16 cellular contexts compared by ENCODE assay signal in the genomic region with DNA sequence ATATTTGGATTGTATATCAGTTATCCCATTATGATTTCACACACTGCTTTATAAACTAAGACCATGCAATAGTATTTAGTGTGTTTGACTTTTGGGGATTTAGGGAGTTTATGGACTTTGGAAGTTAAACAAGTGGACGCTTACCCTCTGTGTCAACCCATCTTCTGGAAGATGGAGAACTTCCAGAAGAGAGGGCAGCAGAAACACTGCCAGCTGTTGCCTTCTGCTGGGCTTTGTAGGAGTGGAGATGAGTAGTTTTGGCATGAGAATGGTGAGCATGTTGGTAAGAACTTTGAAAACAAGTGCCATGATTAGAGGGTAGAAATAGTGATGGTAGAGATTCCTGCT. TPM values are rescaled to one million over a fixed set of nuclear protein-coding genes. Genes with fewer than 3 reads are reported as not detected.
DNase-seq lines count a peak whose midpoint lies in the region; ATAC-seq and TF ChIP-seq lines count a peak whose summit lies in the region.
"Had no signal": no experiment of that assay in that cellular context is flagged by ENCODE, and none has a peak within 500 bp of the region (broad histone marks: within the 10 kb centered on the region; RNA-seq: fewer than 3 reads in every experiment).

No MANE protein-coding gene starts in this region.

- H3K4me1 Mint-ChIP-seq in activated naive CD4-positive, alpha-beta T cell treated with anti-CD3 and anti-CD28 coated beads, Interleukin-2, amount 50 U/mL, for 24 hours: peaks cover 46% of the 10 kb centered on the region
- H3K4me1 Mint-ChIP-seq in stimulated activated memory B cell treated with anti-CD40 and anti-IgM and Interleukin-4, amounts not matched to agents 10 μg/mL and 1 μg/mL and 100 μg/mL, for 72 hours: peaks cover 41% of the 10 kb centered on the region

- intact Hi-C loops in PC-9 (cut with micrococcal nuclease; ENCODE audit: unreplicated experiment): no loop called here

- H3K9me3 ChIP-seq in PC-9 (ENCODE audit: insufficient read depth, low read depth) (peaks cover 2% of the 10 kb centered on the region; the same call in 1 of the 2 replicates), hepatocyte (ENCODE audit: low read depth) (no peaks in the 10 kb centered on the region)
- H3K9me3 ChIP-seq: BE2C had no signal

- H3K36me3 Mint-ChIP-seq in activated naive CD4-positive, alpha-beta T cell treated with anti-CD3 and anti-CD28 coated beads, Interleukin-2, amount 50 U/mL, for 24 hours: peaks cover 3% of the 10 kb centered on the region
- H3K36me3 Mint-ChIP-seq in stimulated activated memory B cell treated with anti-CD40 and anti-IgM and Interleukin-4, amounts not matched to agents 10 μg/mL and 1 μg/mL and 100 μg/mL, for 72 hours: peaks cover 17% of the 10 kb centered on the region

- H2AFZ ChIP-seq in PC-9 (no peak overlapping the region), hepatocyte (no peak overlapping the region)

- no peak overlapping the region for H3K27ac Mint-ChIP-seq in activated naive CD4-positive, alpha-beta T cell treated with anti-CD3 and anti-CD28 coated beads, Interleukin-2, amount 50 U/mL, for 24 hours
- H3K27ac Mint-ChIP-seq in stimulated activated memory B cell treated with anti-CD40 and anti-IgM and Interleukin-4, amounts not matched to agents 10 μg/mL and 1 μg/mL and 100 μg/mL, for 72 hours: no peak overlapping the region

- 0 out of 2 replicates have a peak, but pooled peaks cover 12% of the 10 kb centered on the region for H3K36me3 ChIP-seq in PC-9 (ENCODE audit: low read depth)
- no peaks in the 10 kb centered on the region for H3K36me3 ChIP-seq in hepatocyte (replicated peaks; ENCODE audit: insufficient read depth, low read depth)
- H3K36me3 ChIP-seq: BE2C had no signal

- no peaks in the 10 kb centered on the region for H3K9me2 ChIP-seq in PC-9 (ENCODE audit: insufficient read depth)
- no peaks in the 10 kb centered on the region for H3K9me2 ChIP-seq in hepatocyte (replicated peaks; ENCODE audit: insufficient read depth)

- no TSS peak for BruUV-seq in PC-9 (replicated peaks; lab: Mats Ljungman, UMichigan)

- H3K79me2 ChIP-seq in PC-9 (ENCODE audit: low read depth): peaks cover 71% of the 10 kb centered on the region
- H3K79me2 ChIP-seq in hepatocyte: peaks cover 69% of the 10 kb centered on the region

- ATAC-seq in stimulated activated memory B cell treated with anti-CD40 and anti-IgM and Interleukin-4, amounts not matched to agents 10 μg/mL and 1 μg/mL and 100 μg/mL, for 72 hours: no peak
- ATAC-seq: foreskin keratinocyte had no signal

- no peak for TF ChIP-seq CTCF in PC-9 (conservative IDR thresholded peaks at IDR 0.05)
- TF ChIP-seq CTCF in hepatocyte (IDR thresholded peaks at IDR 0.05; ENCODE audit: poor library complexity): no peak

- H3F3A ChIP-seq in PC-9 (ENCODE audit: insufficient read depth, low read depth): peaks cover 24% of the 10 kb centered on the region

- peak overlapping the region; percentile 99 for H3K4me3 Mint-ChIP-seq in activated naive CD4-positive, alpha-beta T cell treated with anti-CD3 and anti-CD28 coated beads, Interleukin-2, amount 50 U/mL, for 24 hours
- peak overlapping the region; percentile 95 for H3K4me3 Mint-ChIP-seq in stimulated activated memory B cell treated with anti-CD40 and anti-IgM and Interleukin-4, amounts not matched to agents 10 μg/mL and 1 μg/mL and 100 μg/mL, for 72 hours

- peaks cover 42% of the 10 kb centered on the region for H3K4me1 ChIP-seq in PC-9 (replicated peaks; ENCODE audit: insufficient read depth)
- H3K4me1 ChIP-seq in hepatocyte (ENCODE audit: insufficient read depth): peaks cover 50% of the 10 kb centered on the region
- H3K4me1 ChIP-seq: BE2C had no signal

- H3K27me3 Mint-ChIP-seq in activated naive CD4-positive, alpha-beta T cell treated with anti-CD3 and anti-CD28 coated beads, Interleukin-2, amount 50 U/mL, for 24 hours: no peaks in the 10 kb centered on the region
- no peaks in the 10 kb centered on the region for H3K27me3 Mint-ChIP-seq in stimulated activated memory B cell treated with anti-CD40 and anti-IgM and Interleukin-4, amounts not matched to agents 10 μg/mL and 1 μg/mL and 100 μg/mL, for 72 hours

- H3K27ac ChIP-seq in PC-9: no peak overlapping the region
- H3K27ac ChIP-seq in hepatocyte: no peak overlapping the region
- H3K27ac ChIP-seq: foreskin keratinocyte, HL-60 had no signal

- WGBS in hepatocyte (ENCODE audit: low lambda C conversion rate, missing lambda C conversion rate): 57% methylated on average over 1 of the region's 1 CpG

- H3K4me3 ChIP-seq in PC-9 (peak overlapping the region; percentile 73; the same call in 1 of the 2 replicates), hepatocyte (no peak overlapping the region)

- POLR2A ChIA-PET in PC-9 (lab: Charles Lee; ENCODE audit: unreplicated experiment): interaction anchor here (0.5 to 0.6 kb wide), 2 partner anchors 34 to 59 kb away, joined by 3 to 4 read pairs; a partner anchor contains a TSS

- H3K9me3 Mint-ChIP-seq in activated naive CD4-positive, alpha-beta T cell treated with anti-CD3 and anti-CD28 coated beads, Interleukin-2, amount 50 U/mL, for 24 hours: no peaks in the 10 kb centered on the region
- H3K9me3 Mint-ChIP-seq in stimulated activated memory B cell treated with anti-CD40 and anti-IgM and Interleukin-4, amounts not matched to agents 10 μg/mL and 1 μg/mL and 100 μg/mL, for 72 hours: no peaks in the 10 kb centered on the region

- H3K4me2 ChIP-seq in PC-9 (peak overlapping the region; percentile 86), hepatocyte (peak overlapping the region; percentile 96)

- H3K27me3 ChIP-seq in PC-9 (ENCODE audit: insufficient read depth, low read depth) (no peaks in the 10 kb centered on the region), hepatocyte (no peaks in the 10 kb centered on the region)
- H3K27me3 ChIP-seq: BE2C, foreskin keratinocyte had no signal

- H4K20me1 ChIP-seq in PC-9 (ENCODE audit: insufficient read depth) (peaks cover 46% of the 10 kb centered on the region), hepatocyte (ENCODE audit: insufficient read depth, poor library complexity, severe bottlenecking) (peaks cover 27% of the 10 kb centered on the region)

- no peak for DNase-seq in activated naive CD4-positive, alpha-beta T cell treated with anti-CD3 and anti-CD28 coated beads, Interleukin-2, amount 50 U/mL, for 16 hours
- DNase-seq in PC-9: no peak
- no peak for DNase-seq in hepatocyte (ENCODE audit: low spot score)
- no peak for DNase-seq in activated effector memory CD4-positive, alpha-beta T cell treated with anti-CD3 and anti-CD28 coated beads, Interleukin-2, amount 50 U/mL, for 16 hours
- no peak for DNase-seq in NCI-H2107 treated with DMSO at 0.1 percent for 48 hours (lab: John Stamatoyannopoulos, UW; ENCODE audit: unreplicated experiment)
- no peak for DNase-seq in DMS114 treated with DMSO at 0.1 percent for 48 hours (lab: John Stamatoyannopoulos, UW; ENCODE audit: unreplicated experiment)
- DNase-seq: activated gamma-delta T cell; BE2C; foreskin keratinocyte; NCI-H1105; NCI-H524 treated with DMSO at 0.1 percent for 48 hours; SHP77 treated with DMSO at 0.1 percent for 48 hours; stimulated activated CD4-positive, alpha-beta T cell treated with anti-CD3 and anti-CD28 coated beads, Interleukin-15, amount 100 ng/mL, for 24 hours had no signal

- CTCF ChIA-PET in PC-9 (lab: Charles Lee): no interaction called here

RNA-seq across cellular contexts. Expression of a gene that starts 2.2 kb away (rescaled TPM):
- total RNA-seq in PC-9 (2021) (7.3 and 7.9 TPM in 2 replicates), hepatocyte (16.0 and 16.1 TPM in 2 replicates)
- polyA plus RNA-seq in hepatocyte: 14.6 and 19.8 TPM in 2 replicates

RNA-seq across cellular contexts. Expression of a gene that starts 28.0 kb away (rescaled TPM):
- total RNA-seq in PC-9 (2021): 70.8 and 76.9 TPM in 2 replicates
- total RNA-seq in hepatocyte: 72.6 and 101 TPM in 2 replicates
- 51.6 and 57.1 TPM in 2 replicates for polyA plus RNA-seq in hepatocyte

RNA-seq across cellular contexts. Expression of a gene that starts 33.9 kb away (rescaled TPM):
- total RNA-seq in PC-9 (2021) (611 and 635 TPM in 2 replicates), hepatocyte (290 and 318 TPM in 2 replicates)
- 163 and 266 TPM in 2 replicates for polyA plus RNA-seq in hepatocyte
